8 cellular contexts compared by ENCODE assay signal in the genomic region with DNA sequence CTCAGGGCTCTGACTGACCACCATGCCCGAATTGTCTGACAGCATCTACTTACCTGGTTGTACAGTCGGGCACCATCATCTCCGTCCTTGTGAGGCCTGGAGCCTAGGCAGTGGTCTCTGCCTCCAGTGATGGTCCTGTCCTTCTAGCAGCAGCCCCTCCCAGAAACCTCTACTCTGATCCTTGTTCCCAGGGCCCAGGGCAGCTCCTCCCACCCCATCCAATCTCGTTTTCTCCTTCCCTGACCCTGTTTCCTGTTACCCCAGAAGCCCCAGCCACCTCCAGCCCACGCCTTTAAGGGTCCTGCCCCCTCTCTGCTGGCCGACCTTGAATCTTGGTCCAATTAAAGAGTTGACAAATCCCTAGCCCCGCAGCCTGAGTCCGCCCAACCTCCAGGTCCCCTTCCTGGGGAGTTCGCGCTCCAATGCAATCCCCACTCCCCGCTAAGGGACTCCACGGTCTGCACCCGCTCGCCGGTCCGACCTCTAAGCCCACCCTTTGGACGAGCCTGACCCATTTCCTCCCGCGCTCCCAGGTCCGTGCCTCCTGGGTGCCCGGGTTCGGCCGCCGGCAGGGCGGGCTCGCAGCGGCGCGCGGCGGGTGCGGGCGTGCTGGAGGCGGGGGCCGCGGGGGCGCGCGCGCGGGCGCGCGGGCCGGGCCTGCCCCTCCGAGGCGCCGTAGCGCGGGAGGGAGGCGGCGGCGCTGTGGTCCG. TPM values are rescaled to one million over a fixed set of nuclear protein-coding genes. Genes with fewer than 3 reads are reported as not detected.
A peak's percentile ranks its signal among the peaks of the same experiment; 100 is the strongest.
DNase-seq lines count a peak whose midpoint lies in the region; ATAC-seq and TF ChIP-seq lines count a peak whose summit lies in the region.

A gene with protein sequence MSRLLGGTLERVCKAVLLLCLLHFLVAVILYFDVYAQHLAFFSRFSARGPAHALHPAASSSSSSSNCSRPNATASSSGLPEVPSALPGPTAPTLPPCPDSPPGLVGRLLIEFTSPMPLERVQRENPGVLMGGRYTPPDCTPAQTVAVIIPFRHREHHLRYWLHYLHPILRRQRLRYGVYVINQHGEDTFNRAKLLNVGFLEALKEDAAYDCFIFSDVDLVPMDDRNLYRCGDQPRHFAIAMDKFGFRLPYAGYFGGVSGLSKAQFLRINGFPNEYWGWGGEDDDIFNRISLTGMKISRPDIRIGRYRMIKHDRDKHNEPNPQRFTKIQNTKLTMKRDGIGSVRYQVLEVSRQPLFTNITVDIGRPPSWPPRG (plus strand): TSS at position 660 of the 710 bp plus-strand sequence. CDS start 1,951 bp downstream, outside the sequence.

- peaks cover 56% of the 10 kb centered on the region for H3K4me1 Mint-ChIP-seq in activated CD4-positive, alpha-beta memory T cell treated with anti-CD3 and anti-CD28 coated beads, Interleukin-2, amount 10 ng/mL, durations not matched to agents 7 days and 5 days

- H3K27ac ChIP-seq in epithelial cell of prostate: peak within 1 kb of the TSS; percentile 84
- no peak within 1 kb of the TSS for H3K27ac ChIP-seq in temporal lobe (ENCODE audit: low read depth, low read length)

- DNase-seq in GM10248 (ENCODE audit: extremely low spot score) (peak; percentile 82), MG63 (peak; percentile 70), epithelial cell of prostate (ENCODE audit: low read depth, low spot score) (no peak), mucosa of descending colon (peak in 2 of 3 donors; percentile 64 to 78)
- peak; percentile 55 for DNase-seq in activated CD4-positive, alpha-beta memory T cell treated with anti-CD3 and anti-CD28 coated beads, Interleukin-2, amount 10 ng/mL, durations not matched to agents 7 days and 5 days

- H3K36me3 ChIP-seq in MG63: peaks cover 40% of the 10 kb centered on the region
- no peaks in the 10 kb centered on the region for H3K36me3 ChIP-seq in mucosa of descending colon (ENCODE audit: low read depth)

- TF ChIP-seq CTCF in GM10248 (IDR thresholded peaks at IDR 0.05; ENCODE audit: control extremely low read depth, extremely low read depth, low read depth, missing control alignments) (no peak), mucosa of descending colon (IDR thresholded peaks at IDR 0.05) (no peak)

- no peaks in the 10 kb centered on the region for H3K27me3 ChIP-seq in MG63

- ATAC-seq in mucosa of descending colon (peak; percentile 14), HG02798 (IDR thresholded peaks at IDR 0.05; ENCODE audit: poor library complexity, unreplicated experiment) (no peak), HG03457 (IDR thresholded peaks at IDR 0.05; ENCODE audit: unreplicated experiment) (no peak)

- peak within 1 kb of the TSS; percentile 52 for H3K27ac Mint-ChIP-seq in activated CD4-positive, alpha-beta memory T cell treated with anti-CD3 and anti-CD28 coated beads, Interleukin-2, amount 10 ng/mL, durations not matched to agents 7 days and 5 days

- no peaks in the 10 kb centered on the region for H3K27me3 Mint-ChIP-seq in activated CD4-positive, alpha-beta memory T cell treated with anti-CD3 and anti-CD28 coated beads, Interleukin-2, amount 10 ng/mL, durations not matched to agents 7 days and 5 days

- POLR2A ChIA-PET in GM10248 (lab: Yijun Ruan, JAX): interaction anchor here (0.7 kb wide), 1 partner anchor 429 kb away, joined by 3 read pairs; no protein-coding TSS in a partner anchor
- POLR2A ChIA-PET in activated CD4-positive, alpha-beta memory T cell treated with anti-CD3 and anti-CD28 coated beads, Interleukin-2, amount 10 ng/mL, durations not matched to agents 7 days and 5 days (lab: Charles Lee): interaction anchor here (1.0 kb wide), 1 partner anchor 28 kb away, joined by 3 read pairs; no protein-coding TSS in a partner anchor

- intact Hi-C loops in mucosa of descending colon (cut with DNase I, micrococcal nuclease): no loop called here

- CTCF ChIA-PET in GM10248 (lab: Yijun Ruan, JAX): interaction anchor here (1.3 kb wide), 1 partner anchor 44 kb away, joined by 5 read pairs; no protein-coding TSS in a partner anchor
- CTCF ChIA-PET in activated CD4-positive, alpha-beta memory T cell treated with anti-CD3 and anti-CD28 coated beads, Interleukin-2, amount 10 ng/mL, durations not matched to agents 7 days and 5 days (lab: Charles Lee): no interaction called here

- H3K9me3 Mint-ChIP-seq in activated CD4-positive, alpha-beta memory T cell treated with anti-CD3 and anti-CD28 coated beads, Interleukin-2, amount 10 ng/mL, durations not matched to agents 7 days and 5 days: no peaks in the 10 kb centered on the region

- H3K36me3 Mint-ChIP-seq in activated CD4-positive, alpha-beta memory T cell treated with anti-CD3 and anti-CD28 coated beads, Interleukin-2, amount 10 ng/mL, durations not matched to agents 7 days and 5 days (ENCODE audit: low read depth): peaks cover 26% of the 10 kb centered on the region

- H3K4me1 ChIP-seq in mucosa of descending colon (ENCODE audit: low read depth): peaks cover 53% of the 10 kb centered on the region

- H3K4me3 ChIP-seq in MG63: peak within 1 kb of the TSS; percentile 68
- peak within 1 kb of the TSS; percentile 28 for H3K4me3 ChIP-seq in mucosa of descending colon

- H3K9me3 ChIP-seq in MG63 (no peaks in the 10 kb centered on the region), mucosa of descending colon (no peaks in the 10 kb centered on the region)

- H3K4me3 Mint-ChIP-seq in activated CD4-positive, alpha-beta memory T cell treated with anti-CD3 and anti-CD28 coated beads, Interleukin-2, amount 10 ng/mL, durations not matched to agents 7 days and 5 days: peak within 1 kb of the TSS; percentile 79

RNA-seq across cellular contexts. Expression of the gene that starts here (rescaled TPM):
- 62.1 and 95.8 TPM in 2 replicates for total RNA-seq in MG63 (2014; rRNA removed; shearing (Covaris generic); ENCODE audit: low replicate concordance)
- 10 to 100 TPM; 13.0 to 15.5 TPM for total RNA-seq in activated CD4-positive, alpha-beta memory T cell treated with anti-CD3 and anti-CD28 coated beads, Interleukin-2, amount 10 ng/mL, durations not matched to agents 7 days and 5 days
- total RNA-seq in mucosa of descending colon (10 to 100 TPM; 20.0 to 33.6 (median 28.1) TPM), temporal lobe (50.4 TPM)
